25 cellular contexts compared by ENCODE assay signal in the genomic region with DNA sequence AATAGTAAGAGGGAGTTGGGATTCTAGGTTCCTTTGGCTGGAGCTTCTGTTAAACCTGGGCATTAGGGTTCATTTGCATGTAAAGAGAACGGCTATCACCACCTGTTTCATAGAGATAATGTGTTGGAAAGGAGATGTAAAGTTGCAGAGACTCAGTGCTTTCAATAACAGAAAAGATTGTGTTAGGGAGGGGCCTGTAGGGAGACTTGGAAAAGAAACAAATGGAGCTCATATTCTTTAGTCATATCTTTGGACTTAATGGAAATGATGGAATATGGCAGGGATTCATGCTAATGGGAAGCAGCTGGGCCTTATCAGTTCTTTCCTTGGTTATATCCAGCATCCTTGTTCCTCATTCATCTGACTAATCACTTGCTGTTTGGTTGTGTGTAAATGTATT.
A peak's percentile ranks its signal among the peaks of the same experiment; 100 is the strongest.
DNase-seq lines count a peak whose midpoint lies in the region; ATAC-seq and TF ChIP-seq lines count a peak whose summit lies in the region.
"Had no signal": no experiment of that assay in that cellular context is flagged by ENCODE, and none has a peak within 500 bp of the region (broad histone marks: within the 10 kb centered on the region; RNA-seq: fewer than 3 reads in every experiment).

No MANE protein-coding gene starts in this region.

- H3K27me3 ChIP-seq in fibroblast of lung (ENCODE audit: control insufficient read depth, insufficient read depth, low read length) = no peaks in the 10 kb centered on the region
- H3K27me3 ChIP-seq in mesendoderm (ENCODE audit: insufficient read depth, low read length, poor library complexity) = no peaks in the 10 kb centered on the region
- H3K27me3 ChIP-seq: stomach had no signal

- no peaks in the 10 kb centered on the region for H3K79me2 ChIP-seq in fibroblast of lung (ENCODE audit: control insufficient read depth, insufficient read depth, low read length)
- no peaks in the 10 kb centered on the region for H3K79me2 ChIP-seq in mesendoderm (ENCODE audit: control insufficient read depth, insufficient read depth, low read length)

- POLR2A ChIA-PET in activated CD4-positive, alpha-beta memory T cell treated with anti-CD3 and anti-CD28 coated beads for 36 hours (lab: Charles Lee) = no interaction called here

- H2AK5ac ChIP-seq in mesendoderm (ENCODE audit: low read length) = no peak overlapping the region

- no peaks in the 10 kb centered on the region for H4K20me1 ChIP-seq in fibroblast of lung (ENCODE audit: control insufficient read depth, extremely low read depth, insufficient read depth, low read length)

- H3K27ac ChIP-seq in fibroblast of lung (ENCODE audit: insufficient read depth, low read length) (no peak overlapping the region), mesendoderm (ENCODE audit: low read depth, low read length) (no peak overlapping the region)
- H3K27ac ChIP-seq: stomach had no signal

- no peak overlapping the region for H3K27ac Mint-ChIP-seq in activated CD4-positive, alpha-beta memory T cell treated with anti-CD3 and anti-CD28 coated beads for 36 hours
- H3K27ac Mint-ChIP-seq: activated CD8-positive, alpha-beta T cell treated with anti-CD3 and anti-CD28 coated beads, Interleukin-2, amount 10 ng/mL, durations not matched to agents 7 days and 5 days; activated naive CD4-positive, alpha-beta T cell treated with anti-CD3 and anti-CD28 coated beads for 36 hours; activated T-cell treated with anti-CD3 and anti-CD28 coated beads, Interleukin-2, amount 50 U/mL, for 24 hours; HFFc6; immature natural killer cell; T-helper 2 cell treated with Interferon-gamma antibody and Interleukin-4, amounts not matched to agents 5 μg/mL and 100 μg/mL, for 36 hours; type B pancreatic cell had no signal

- no peaks in the 10 kb centered on the region for H3K9me3 Mint-ChIP-seq in activated CD4-positive, alpha-beta memory T cell treated with anti-CD3 and anti-CD28 coated beads for 36 hours
- H3K9me3 Mint-ChIP-seq: activated naive CD4-positive, alpha-beta T cell treated with anti-CD3 and anti-CD28 coated beads for 36 hours; activated T-cell treated with anti-CD3 and anti-CD28 coated beads, Interleukin-2, amount 50 U/mL, for 24 hours; HFFc6; immature natural killer cell; T-helper 2 cell treated with Interferon-gamma antibody and Interleukin-4, amounts not matched to agents 5 μg/mL and 100 μg/mL, for 36 hours; type B pancreatic cell had no signal

- no peaks in the 10 kb centered on the region for H3K9me3 ChIP-seq in fibroblast of lung (ENCODE audit: control insufficient read depth, insufficient read depth, low read depth, low read length)
- H3K9me3 ChIP-seq: stomach had no signal

- ATAC-seq in left colon (no peak), HG02852 (IDR thresholded peaks at IDR 0.05; ENCODE audit: unreplicated experiment) (no peak)
- ATAC-seq: activated CD8-positive, alpha-beta T cell treated with anti-CD3 and anti-CD28 coated beads, Interleukin-2, amount 10 ng/mL, durations not matched to agents 7 days and 5 days; Panc1 had no signal

- peaks cover 16% of the 10 kb centered on the region for H3K36me3 Mint-ChIP-seq in activated CD4-positive, alpha-beta memory T cell treated with anti-CD3 and anti-CD28 coated beads for 36 hours

- WGBS in mesendoderm (ENCODE audit: extremely low coverage, insufficient coverage, low lambda C conversion rate) = no CpG with 5 or more reads among the region's 1 CpG

- H3K4me1 ChIP-seq in fibroblast of lung (ENCODE audit: control insufficient read depth, extremely low read depth, insufficient read depth, low read length) (no peaks in the 10 kb centered on the region), mesendoderm (ENCODE audit: control insufficient read depth, low read depth, low read length) (peaks cover 10% of the 10 kb centered on the region)
- H3K4me1 ChIP-seq: stomach had no signal

- H3K18ac ChIP-seq in mesendoderm (ENCODE audit: low read length) = no peak overlapping the region

- CTCF ChIA-PET in activated CD4-positive, alpha-beta memory T cell treated with anti-CD3 and anti-CD28 coated beads for 36 hours (lab: Charles Lee) = no interaction called here

- H3K56ac ChIP-seq in mesendoderm (ENCODE audit: low read length) = no peak overlapping the region

- DNase-seq in EH (ENCODE audit: low read depth) = peak; percentile 29
- DNase-seq in NCI-H69 (lab: John Stamatoyannopoulos, UW) = peak; percentile 22
- DNase-seq in fibroblast of lung (ENCODE audit: low read depth in 2 of 2) = peak; percentile 53 to 68
- peak; percentile 21 for DNase-seq in mesendoderm
- no peak for DNase-seq in left colon
- DNase-seq in activated CD4-positive, alpha-beta memory T cell treated with anti-CD3 and anti-CD28 coated beads for 36 hours = no peak
- DNase-seq in KG1 (lab: John Stamatoyannopoulos, UW) = no peak
- DNase-seq: activated CD8-positive, alpha-beta T cell treated with anti-CD3 and anti-CD28 coated beads, Interleukin-2, amount 10 ng/mL, durations not matched to agents 7 days and 5 days; activated naive CD4-positive, alpha-beta T cell treated with anti-CD3 and anti-CD28 coated beads for 36 hours; activated T-cell treated with anti-CD3 and anti-CD28 coated beads, Interleukin-2, amount 50 U/mL, for 24 hours; Calu3; cerebellar nuclear complex; effector CD4-positive, alpha-beta T cell; EL; HFFc6; immature natural killer cell; NCI-H1694 treated with DMSO at 0.1 percent for 48 hours; occipital lobe; retina; stomach had no signal

- no peak overlapping the region for H2BK5ac ChIP-seq in mesendoderm (ENCODE audit: low read length)

- no peak overlapping the region for H2AFZ ChIP-seq in fibroblast of lung (ENCODE audit: low read length)

- TF ChIP-seq CTCF in fibroblast of lung (conservative IDR thresholded peaks at IDR 0.05 in 1 of 2, IDR thresholded peaks at IDR 0.05 in 1 of 2; ENCODE audit: low read depth in 1 of 2, low read length in 2 of 2) = no peak

- H3K9ac ChIP-seq in fibroblast of lung (ENCODE audit: insufficient read depth, low read length) (no peak overlapping the region), mesendoderm (ENCODE audit: low read length) (no peak overlapping the region)

- H3K4me1 Mint-ChIP-seq in activated CD4-positive, alpha-beta memory T cell treated with anti-CD3 and anti-CD28 coated beads for 36 hours (ENCODE audit: low read depth) = no peaks in the 10 kb centered on the region
- H3K4me1 Mint-ChIP-seq: immature natural killer cell had no signal

- intact Hi-C loops in left colon (cut with DNase I, micrococcal nuclease) = no loop called here
- intact Hi-C loops in activated CD4-positive, alpha-beta memory T cell treated with anti-CD3 and anti-CD28 coated beads for 36 hours (cut with micrococcal nuclease) = no loop called here

- no peaks in the 10 kb centered on the region for H3K36me3 ChIP-seq in fibroblast of lung (ENCODE audit: control insufficient read depth, insufficient read depth, low read length)
- no peaks in the 10 kb centered on the region for H3K36me3 ChIP-seq in mesendoderm (ENCODE audit: control insufficient read depth, insufficient read depth, low read length)

- no peak overlapping the region for H3K23ac ChIP-seq in mesendoderm (ENCODE audit: low read length)

- H2BK120ac ChIP-seq in mesendoderm (ENCODE audit: low read depth, low read length) = no peak overlapping the region

- H3K4me3 Mint-ChIP-seq in activated CD4-positive, alpha-beta memory T cell treated with anti-CD3 and anti-CD28 coated beads for 36 hours = no peak overlapping the region
- H3K4me3 Mint-ChIP-seq: activated CD8-positive, alpha-beta T cell treated with anti-CD3 and anti-CD28 coated beads, Interleukin-2, amount 10 ng/mL, durations not matched to agents 7 days and 5 days; activated naive CD4-positive, alpha-beta T cell treated with anti-CD3 and anti-CD28 coated beads for 36 hours; activated T-cell treated with anti-CD3 and anti-CD28 coated beads, Interleukin-2, amount 50 U/mL, for 24 hours; HFFc6; immature natural killer cell; T-helper 2 cell treated with Interferon-gamma antibody and Interleukin-4, amounts not matched to agents 5 μg/mL and 100 μg/mL, for 36 hours; type B pancreatic cell had no signal

- no peaks in the 10 kb centered on the region for H3K27me3 Mint-ChIP-seq in activated CD4-positive, alpha-beta memory T cell treated with anti-CD3 and anti-CD28 coated beads for 36 hours
- H3K27me3 Mint-ChIP-seq: activated T-cell treated with anti-CD3 and anti-CD28 coated beads, Interleukin-2, amount 50 U/mL, for 24 hours; type B pancreatic cell had no signal

- H2BK15ac ChIP-seq in mesendoderm (replicated peaks; ENCODE audit: low read depth) = no peak overlapping the region

- no peak overlapping the region for H3K4ac ChIP-seq in mesendoderm (ENCODE audit: low read depth, low read length)

- H3K4me3 ChIP-seq in fibroblast of lung (replicated peaks in 1 of 4; ENCODE audit: control extremely low read depth in 1 of 4, insufficient read depth in 1 of 4, low read depth in 3 of 4, low read length in 4 of 4) (no peak overlapping the region), mesendoderm (ENCODE audit: low read length) (no peak overlapping the region)
- H3K4me3 ChIP-seq: lung, stomach had no signal

- peaks cover 3% of the 10 kb centered on the region for H3K79me1 ChIP-seq in mesendoderm (ENCODE audit: low read length)

- no peak overlapping the region for H4K8ac ChIP-seq in mesendoderm (ENCODE audit: low read depth, low read length)

- H3K4me2 ChIP-seq in fibroblast of lung (ENCODE audit: extremely low read depth, insufficient read depth, low read length) (no peak overlapping the region), mesendoderm (ENCODE audit: low read length) (no peak overlapping the region)

- H4K5ac ChIP-seq in mesendoderm (ENCODE audit: low read length) = no peak overlapping the region

Comparison
In these comparisons a context has a peak if more than half of its experiments do, and no peak if none do; other contexts are left out.
1. DNase-seq: peak in EH (single experiment), NCI-H69 (single experiment), fibroblast of lung (2 of 2) and mesendoderm (single experiment); none in left colon (0 of 2), activated CD4-positive, alpha-beta memory T cell treated with anti-CD3 and anti-CD28 coated beads for 36 hours (single experiment) and KG1 (single experiment).